In the genomic region with DNA sequence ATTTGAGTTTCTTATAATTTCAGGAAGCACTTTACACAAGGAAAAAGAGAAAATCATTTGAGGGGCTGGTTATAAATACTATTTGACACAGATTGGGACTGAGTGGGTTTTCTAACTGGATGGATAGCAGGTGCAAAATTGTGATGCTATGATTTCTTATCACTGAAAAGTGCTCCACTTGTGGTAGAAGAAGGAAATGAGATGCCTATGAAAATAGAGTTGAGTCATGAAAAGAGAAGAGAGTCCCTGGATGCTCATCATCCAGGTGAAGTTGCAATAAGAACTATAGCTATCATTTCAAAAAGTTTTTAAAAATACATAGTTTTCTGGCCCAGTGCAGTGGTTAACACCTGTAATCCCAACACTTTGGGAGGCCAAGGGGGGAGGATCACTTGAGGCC, we compare ENCODE assay signal across 1 cellular context.
TF ChIP-seq lines count a peak whose summit lies in the region.

No MANE protein-coding gene starts in this region.

TF ChIP-seq in K562, 482 proteins besides CTCF, POLR2A, EP300 and RAD21:
- TF ChIP-seq POLR3G (IDR thresholded peaks at IDR 0.05; ENCODE audit: extremely low read depth, insufficient read length, insufficient replicate concordance): no peak
- 0 out of 4 replicates have a peak, but pooled peaks of 1 of the 2 experiments have one; percentile 13 for TF ChIP-seq KDM1A (IDR thresholded peaks at IDR 0.05)
- TF ChIP-seq, protein P1, sequence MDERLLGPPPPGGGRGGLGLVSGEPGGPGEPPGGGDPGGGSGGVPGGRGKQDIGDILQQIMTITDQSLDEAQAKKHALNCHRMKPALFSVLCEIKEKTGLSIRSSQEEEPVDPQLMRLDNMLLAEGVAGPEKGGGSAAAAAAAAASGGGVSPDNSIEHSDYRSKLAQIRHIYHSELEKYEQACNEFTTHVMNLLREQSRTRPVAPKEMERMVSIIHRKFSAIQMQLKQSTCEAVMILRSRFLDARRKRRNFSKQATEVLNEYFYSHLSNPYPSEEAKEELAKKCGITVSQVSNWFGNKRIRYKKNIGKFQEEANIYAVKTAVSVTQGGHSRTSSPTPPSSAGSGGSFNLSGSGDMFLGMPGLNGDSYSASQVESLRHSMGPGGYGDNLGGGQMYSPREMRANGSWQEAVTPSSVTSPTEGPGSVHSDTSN (CRISPR knock-in tag; IDR thresholded peaks at IDR 0.05; ENCODE audit: low read depth): no peak
- TF ChIP-seq, protein P1 (tag; conservative IDR thresholded peaks at IDR 0.05; ENCODE audit: low read depth): no peak
- no peak for TF ChIP-seq RBBP5 (IDR thresholded peaks at IDR 0.05; ENCODE audit: borderline replicate concordance, insufficient read depth, low read length, poor library complexity, severe bottlenecking)
- no peak for TF ChIP-seq KLF13 (tag; IDR thresholded peaks at IDR 0.05; ENCODE audit: borderline replicate concordance, low read depth)
- TF ChIP-seq, protein P2, sequence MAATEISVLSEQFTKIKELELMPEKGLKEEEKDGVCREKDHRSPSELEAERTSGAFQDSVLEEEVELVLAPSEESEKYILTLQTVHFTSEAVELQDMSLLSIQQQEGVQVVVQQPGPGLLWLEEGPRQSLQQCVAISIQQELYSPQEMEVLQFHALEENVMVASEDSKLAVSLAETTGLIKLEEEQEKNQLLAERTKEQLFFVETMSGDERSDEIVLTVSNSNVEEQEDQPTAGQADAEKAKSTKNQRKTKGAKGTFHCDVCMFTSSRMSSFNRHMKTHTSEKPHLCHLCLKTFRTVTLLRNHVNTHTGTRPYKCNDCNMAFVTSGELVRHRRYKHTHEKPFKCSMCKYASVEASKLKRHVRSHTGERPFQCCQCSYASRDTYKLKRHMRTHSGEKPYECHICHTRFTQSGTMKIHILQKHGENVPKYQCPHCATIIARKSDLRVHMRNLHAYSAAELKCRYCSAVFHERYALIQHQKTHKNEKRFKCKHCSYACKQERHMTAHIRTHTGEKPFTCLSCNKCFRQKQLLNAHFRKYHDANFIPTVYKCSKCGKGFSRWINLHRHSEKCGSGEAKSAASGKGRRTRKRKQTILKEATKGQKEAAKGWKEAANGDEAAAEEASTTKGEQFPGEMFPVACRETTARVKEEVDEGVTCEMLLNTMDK (IDR thresholded peaks at IDR 0.05; ENCODE audit: borderline replicate concordance, insufficient read depth, low read depth, low read length, poor library complexity, severe bottlenecking): peak; percentile 39
- TF ChIP-seq ZSCAN32 (CRISPR knock-in tag; IDR thresholded peaks at IDR 0.05): no peak
TF ChIP-seq in K562: peak in this region for 2.
